Comparison of ENCODE assay signal across 17 cellular contexts in genomic region chr1:3372317-3372716, GRCh38.
A peak's percentile ranks its signal among the peaks of the same experiment; 100 is the strongest.
DNase-seq lines count a peak whose midpoint lies in the region; ATAC-seq and TF ChIP-seq lines count a peak whose summit lies in the region.
"Had no signal": no experiment of that assay in that cellular context is flagged by ENCODE, and none has a peak within 500 bp of the region (broad histone marks: within the 10 kb centered on the region; RNA-seq: fewer than 3 reads in every experiment).

No MANE protein-coding gene starts in this region.

- ATAC-seq in Right ventricle myocardium inferior (no peak), heart left ventricle (no peak), HG03039 (IDR thresholded peaks at IDR 0.05; ENCODE audit: unreplicated experiment) (no peak)
- peak; percentile 78 for ATAC-seq in effector memory CD8-positive, alpha-beta T cell (replicated peaks)
- ATAC-seq: left lung had no signal

- intact Hi-C loops in Right ventricle myocardium inferior (cut with DNase I) (loop anchor here (5.0 kb wide), 1 partner anchor 1180 kb away; the partner anchor contains the start of gene FAAP20), heart left ventricle (cut with DNase I) (no loop called here), tibial artery (cut with DNase I; ENCODE audit: low total_unique reads) (no loop called here)

- H3K36me3 Mint-ChIP-seq in activated CD4-positive, alpha-beta memory T cell treated with anti-CD3 and anti-CD28 coated beads, Interleukin-2, amount 10 ng/mL, durations not matched to agents 7 days and 5 days (ENCODE audit: low read depth) = no peaks in the 10 kb centered on the region
- peaks cover 6% of the 10 kb centered on the region for H3K36me3 Mint-ChIP-seq in effector memory CD8-positive, alpha-beta T cell (ENCODE audit: insufficient read depth)

- 70 to 81% (median 79%) methylated on average over 9 of the region's 9 CpGs for WGBS in heart left ventricle, 4 donors

- H3K4me1 Mint-ChIP-seq in activated CD4-positive, alpha-beta memory T cell treated with anti-CD3 and anti-CD28 coated beads, Interleukin-2, amount 10 ng/mL, durations not matched to agents 7 days and 5 days = peaks cover 9% of the 10 kb centered on the region
- H3K4me1 Mint-ChIP-seq in effector memory CD8-positive, alpha-beta T cell (ENCODE audit: low read depth in 2 of 2) = peaks cover 17 to 31% of the 10 kb centered on the region in 2 donors

- H3K4me3 Mint-ChIP-seq in activated CD4-positive, alpha-beta memory T cell treated with anti-CD3 and anti-CD28 coated beads, Interleukin-2, amount 10 ng/mL, durations not matched to agents 7 days and 5 days = no peak overlapping the region
- peak overlapping the region; percentile 68 to 69 for H3K4me3 Mint-ChIP-seq in effector memory CD8-positive, alpha-beta T cell

- CTCF ChIA-PET in activated CD4-positive, alpha-beta memory T cell treated with anti-CD3 and anti-CD28 coated beads, Interleukin-2, amount 10 ng/mL, durations not matched to agents 7 days and 5 days (lab: Charles Lee) = no interaction called here

- TF ChIP-seq CTCF in heart left ventricle (IDR thresholded peaks at IDR 0.05) (no peak), tibial artery (IDR thresholded peaks at IDR 0.05) (no peak)

- no peak for TF ChIP-seq POLR2A in heart left ventricle (IDR thresholded peaks at IDR 0.05)

- H3K4me1 ChIP-seq in heart left ventricle = peaks cover 0 to 39% (median 19%) of the 10 kb centered on the region in 12 donors
- H3K4me1 ChIP-seq in tibial artery = peaks cover 15 to 80% (median 74%) of the 10 kb centered on the region in 4 donors
- H3K4me1 ChIP-seq: left lung, uterus had no signal

- POLR2A ChIA-PET in activated CD4-positive, alpha-beta memory T cell treated with anti-CD3 and anti-CD28 coated beads, Interleukin-2, amount 10 ng/mL, durations not matched to agents 7 days and 5 days (lab: Charles Lee) = no interaction called here

- no peak overlapping the region for H3K4me3 ChIP-seq in heart left ventricle
- H3K4me3 ChIP-seq in tibial artery = peak overlapping the region; percentile 25 to 27
- H3K4me3 ChIP-seq: left lung, spleen, uterus had no signal

- no peaks in the 10 kb centered on the region for H3K36me3 ChIP-seq in heart left ventricle
- H3K36me3 ChIP-seq in tibial artery = no peaks in the 10 kb centered on the region
- H3K36me3 ChIP-seq: left lung, neutrophil, spleen, uterus had no signal

- H3K27me3 ChIP-seq in heart left ventricle (no peaks in the 10 kb centered on the region), tibial artery (no peaks in the 10 kb centered on the region)
- H3K27me3 ChIP-seq: uterus had no signal

- H3K9me3 ChIP-seq in heart left ventricle (no peaks in the 10 kb centered on the region), tibial artery (no peaks in the 10 kb centered on the region)
- H3K9me3 ChIP-seq: left lung, neutrophil, spleen, uterus had no signal

- no peaks in the 10 kb centered on the region for H3K9me3 Mint-ChIP-seq in activated CD4-positive, alpha-beta memory T cell treated with anti-CD3 and anti-CD28 coated beads, Interleukin-2, amount 10 ng/mL, durations not matched to agents 7 days and 5 days
- H3K9me3 Mint-ChIP-seq in effector memory CD8-positive, alpha-beta T cell = peaks cover 5 to 21% of the 10 kb centered on the region in 2 donors

- H3K27me3 Mint-ChIP-seq in activated CD4-positive, alpha-beta memory T cell treated with anti-CD3 and anti-CD28 coated beads, Interleukin-2, amount 10 ng/mL, durations not matched to agents 7 days and 5 days = no peaks in the 10 kb centered on the region
- H3K27me3 Mint-ChIP-seq in effector memory CD8-positive, alpha-beta T cell = peaks cover 7 to 30% of the 10 kb centered on the region in 2 donors

- DNase-seq in Right ventricle myocardium inferior (ENCODE audit: missing footprints) = peak; percentile 9
- no peak for DNase-seq in heart left ventricle
- DNase-seq in activated CD4-positive, alpha-beta memory T cell treated with anti-CD3 and anti-CD28 coated beads, Interleukin-2, amount 10 ng/mL, durations not matched to agents 7 days and 5 days = peak; percentile 53
- peak in 2 of 3 experiments; percentile 18 to 39 for DNase-seq in effector memory CD8-positive, alpha-beta T cell
- DNase-seq in tibial artery = no peak
- DNase-seq in NCI-H1417 treated with DMSO at 0.1 percent for 48 hours (lab: John Stamatoyannopoulos, UW) = no peak
- DNase-seq: amygdala; COR-L47; effector memory CD4-positive, alpha-beta T cell; glutamatergic neuron; left lung; NCI-H146; spleen; uterus had no signal

- H3K27ac ChIP-seq in heart left ventricle (no peak overlapping the region), tibial artery (peak overlapping the region; percentile 83 to 89)
- H3K27ac ChIP-seq: left lung, neutrophil, RWPE1, spleen, uterus had no signal

- no peak overlapping the region for H3K27ac Mint-ChIP-seq in activated CD4-positive, alpha-beta memory T cell treated with anti-CD3 and anti-CD28 coated beads, Interleukin-2, amount 10 ng/mL, durations not matched to agents 7 days and 5 days
- peak overlapping the region; percentile 83 to 84 for H3K27ac Mint-ChIP-seq in effector memory CD8-positive, alpha-beta T cell

Comparison
In these comparisons a context has a peak if more than half of its experiments do, and no peak if none do; other contexts are left out.
1. DNase-seq: peak in Right ventricle myocardium inferior (single experiment), activated CD4-positive, alpha-beta memory T cell treated with anti-CD3 and anti-CD28 coated beads, Interleukin-2, amount 10 ng/mL, durations not matched to agents 7 days and 5 days (single experiment) and effector memory CD8-positive, alpha-beta T cell (2 of 3); none in heart left ventricle (0 of 5), tibial artery (0 of 2) and NCI-H1417 treated with DMSO at 0.1 percent for 48 hours (single experiment).
2. H3K27ac ChIP-seq: peak in tibial artery (2 of 2); none in heart left ventricle (0 of 12).
3. H3K4me3 ChIP-seq: peak in tibial artery (2 of 2); none in heart left ventricle (0 of 12).